Comparison of ENCODE assay signal across 8 cellular contexts in genomic region chr12:56565510-56566101, GRCh38. TPM values are rescaled to one million over a fixed set of nuclear protein-coding genes. Genes with fewer than 3 reads are reported as not detected.
A peak's percentile ranks its signal among the peaks of the same experiment; 100 is the strongest.
DNase-seq lines count a peak whose midpoint lies in the region; ATAC-seq and TF ChIP-seq lines count a peak whose summit lies in the region.

No MANE protein-coding gene starts in this region.

- H3K36me3 Mint-ChIP-seq in IgD-negative memory B cell: no peaks in the 10 kb centered on the region

- DNase-seq in NCI-H2227 (lab: John Stamatoyannopoulos, UW; ENCODE audit: unreplicated experiment): peak; percentile 30
- no peak for DNase-seq in NCI-H2227 treated with DMSO at 0.1 percent for 48 hours (lab: John Stamatoyannopoulos, UW)
- DNase-seq in activated CD8-positive, alpha-beta memory T cell treated with anti-CD3 and anti-CD28 coated beads, Interleukin-2, amount 50 U/mL, for 48 hours: peak; percentile 59
- DNase-seq in foreskin melanocyte: peak; percentile 75
- no peak for DNase-seq in omental fat pad (ENCODE audit: low spot score)
- DNase-seq in DMS 273 treated with DMSO at 0.1 percent for 48 hours (lab: John Stamatoyannopoulos, UW): no peak
- DNase-seq in midbrain (lab: John Stamatoyannopoulos, UW): no peak

- no peaks in the 10 kb centered on the region for H3K9me3 Mint-ChIP-seq in IgD-negative memory B cell

- H3K27ac Mint-ChIP-seq in IgD-negative memory B cell: no peak overlapping the region

- peak; percentile 70 for ATAC-seq in omental fat pad (ENCODE audit: low FRiP score)

- H3K27me3 Mint-ChIP-seq in IgD-negative memory B cell: peaks cover 4% of the 10 kb centered on the region

- no peak for TF ChIP-seq CTCF in omental fat pad (IDR thresholded peaks at IDR 0.05)

- peaks cover 0 to 10% (median 2%) of the 10 kb centered on the region in 3 donors for H3K4me1 Mint-ChIP-seq in IgD-negative memory B cell

- peak overlapping the region in 3 of 4 donors; percentile 39 to 58 (median 45) for H3K4me3 Mint-ChIP-seq in IgD-negative memory B cell

RNA-seq across cellular contexts. Expression of gene RBMS2, which starts 44.0 kb away (rescaled TPM):
- polyA plus RNA-seq in IgD-negative memory B cell: 0.28 TPM
- 10 to 100 TPM; 22.2 to 63.8 (median 30.6) TPM for total RNA-seq in omental fat pad

Comparison
In these comparisons a context has a peak if more than half of its experiments do, and no peak if none do; other contexts are left out.
1. DNase-seq: peak in NCI-H2227 (single experiment), activated CD8-positive, alpha-beta memory T cell treated with anti-CD3 and anti-CD28 coated beads, Interleukin-2, amount 50 U/mL, for 48 hours (single experiment) and foreskin melanocyte (single experiment); none in NCI-H2227 treated with DMSO at 0.1 percent for 48 hours (single experiment), omental fat pad (single experiment), DMS 273 treated with DMSO at 0.1 percent for 48 hours (single experiment) and midbrain (single experiment).